In genomic region chr12:91382081-91382543, GRCh38 we compare ENCODE assay signal across 1 cellular context.
A peak's percentile ranks its signal among the peaks of the same experiment; 100 is the strongest.
TF ChIP-seq lines count a peak whose summit lies in the region.

No MANE protein-coding gene starts in this region.

TF ChIP-seq in H1, 55 proteins besides CTCF, POLR2A, EP300 and RAD21 (continued from another document):
- peak; percentile 8 for TF ChIP-seq CHD7 (IDR thresholded peaks at IDR 0.05; ENCODE audit: insufficient replicate concordance, low read length)
- TF ChIP-seq MAX (IDR thresholded peaks at IDR 0.05) = no peak
- TF ChIP-seq SP1 (IDR thresholded peaks at IDR 0.05; ENCODE audit: low read depth, low read length) = no peak
- no peak for TF ChIP-seq ZNF274 (IDR thresholded peaks at IDR 0.05; ENCODE audit: borderline replicate concordance, extremely low read depth, low read length)
- TF ChIP-seq SUZ12 (IDR thresholded peaks at IDR 0.05; ENCODE audit: low read length) = no peak
- TF ChIP-seq JUN (IDR thresholded peaks at IDR 0.05; ENCODE audit: low read depth, low read length) = no peak
- no peak for TF ChIP-seq GTF2F1 (IDR thresholded peaks at IDR 0.05; ENCODE audit: borderline replicate concordance, low read depth, low read length)
- no peak for TF ChIP-seq HDAC6 (IDR thresholded peaks at IDR 0.05; ENCODE audit: low read depth, low read length)
- TF ChIP-seq CBX8 (IDR thresholded peaks at IDR 0.05; ENCODE audit: borderline replicate concordance, low read depth, low read length) = no peak
- peak; percentile 8; the same call in 1 of the 2 replicates for TF ChIP-seq TAF1 (IDR thresholded peaks at IDR 0.05; ENCODE audit: low read depth, low read length)
- TF ChIP-seq GABPA (IDR thresholded peaks at IDR 0.05; ENCODE audit: borderline replicate concordance, insufficient read depth, low read length) = no peak
- TF ChIP-seq PHF8 (conservative IDR thresholded peaks at IDR 0.05; ENCODE audit: low read depth, low read length) = no peak
- TF ChIP-seq RNF2 (IDR thresholded peaks at IDR 0.05; ENCODE audit: borderline replicate concordance, low read depth, low read length, missing control alignments, poor library complexity, severe bottlenecking) = no peak
- TF ChIP-seq KDM5A (IDR thresholded peaks at IDR 0.05; ENCODE audit: low read length) = peak; percentile 95
- no peak for TF ChIP-seq SIN3A (conservative IDR thresholded peaks at IDR 0.05 in 1 of 2, IDR thresholded peaks at IDR 0.05 in 1 of 2; ENCODE audit: low read depth in 1 of 2, low read length in 2 of 2)
- TF ChIP-seq SIX5 (IDR thresholded peaks at IDR 0.05; ENCODE audit: low read depth, low read length) = no peak
- no peak for TF ChIP-seq FOSL1 (IDR thresholded peaks at IDR 0.05; ENCODE audit: insufficient read depth, low read depth, low read length)
- TF ChIP-seq BACH1 (IDR thresholded peaks at IDR 0.05; ENCODE audit: low read length) = no peak
- no peak for TF ChIP-seq JUND (IDR thresholded peaks at IDR 0.05; ENCODE audit: low read length)
- TF ChIP-seq TAF7 (optimal IDR thresholded peaks at IDR 0.05; ENCODE audit: borderline replicate concordance, low read depth, low read length) = no peak
- TF ChIP-seq KDM1A (IDR thresholded peaks at IDR 0.05; ENCODE audit: borderline replicate concordance, low read length) = no peak
- no peak for TF ChIP-seq SP4 (IDR thresholded peaks at IDR 0.05; ENCODE audit: low read length)
- no peak for TF ChIP-seq POU5F1 (IDR thresholded peaks at IDR 0.05; ENCODE audit: low read depth, low read length)
- TF ChIP-seq SRF (IDR thresholded peaks at IDR 0.05; ENCODE audit: low read depth, low read length) = no peak; the same call in 1 of the 2 replicates
- TF ChIP-seq RXRA (IDR thresholded peaks at IDR 0.05; ENCODE audit: insufficient read depth, low read depth, low read length) = no peak
- TF ChIP-seq, protein P1, sequence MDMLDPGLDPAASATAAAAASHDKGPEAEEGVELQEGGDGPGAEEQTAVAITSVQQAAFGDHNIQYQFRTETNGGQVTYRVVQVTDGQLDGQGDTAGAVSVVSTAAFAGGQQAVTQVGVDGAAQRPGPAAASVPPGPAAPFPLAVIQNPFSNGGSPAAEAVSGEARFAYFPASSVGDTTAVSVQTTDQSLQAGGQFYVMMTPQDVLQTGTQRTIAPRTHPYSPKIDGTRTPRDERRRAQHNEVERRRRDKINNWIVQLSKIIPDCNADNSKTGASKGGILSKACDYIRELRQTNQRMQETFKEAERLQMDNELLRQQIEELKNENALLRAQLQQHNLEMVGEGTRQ (IDR thresholded peaks at IDR 0.05; ENCODE audit: low read length) = no peak
- TF ChIP-seq, protein P2, sequence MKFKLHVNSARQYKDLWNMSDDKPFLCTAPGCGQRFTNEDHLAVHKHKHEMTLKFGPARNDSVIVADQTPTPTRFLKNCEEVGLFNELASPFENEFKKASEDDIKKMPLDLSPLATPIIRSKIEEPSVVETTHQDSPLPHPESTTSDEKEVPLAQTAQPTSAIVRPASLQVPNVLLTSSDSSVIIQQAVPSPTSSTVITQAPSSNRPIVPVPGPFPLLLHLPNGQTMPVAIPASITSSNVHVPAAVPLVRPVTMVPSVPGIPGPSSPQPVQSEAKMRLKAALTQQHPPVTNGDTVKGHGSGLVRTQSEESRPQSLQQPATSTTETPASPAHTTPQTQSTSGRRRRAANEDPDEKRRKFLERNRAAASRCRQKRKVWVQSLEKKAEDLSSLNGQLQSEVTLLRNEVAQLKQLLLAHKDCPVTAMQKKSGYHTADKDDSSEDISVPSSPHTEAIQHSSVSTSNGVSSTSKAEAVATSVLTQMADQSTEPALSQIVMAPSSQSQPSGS (IDR thresholded peaks at IDR 0.05; ENCODE audit: low read length) = no peak
- TF ChIP-seq SP2 (IDR thresholded peaks at IDR 0.05; ENCODE audit: low read length) = no peak
